In the genomic region with DNA sequence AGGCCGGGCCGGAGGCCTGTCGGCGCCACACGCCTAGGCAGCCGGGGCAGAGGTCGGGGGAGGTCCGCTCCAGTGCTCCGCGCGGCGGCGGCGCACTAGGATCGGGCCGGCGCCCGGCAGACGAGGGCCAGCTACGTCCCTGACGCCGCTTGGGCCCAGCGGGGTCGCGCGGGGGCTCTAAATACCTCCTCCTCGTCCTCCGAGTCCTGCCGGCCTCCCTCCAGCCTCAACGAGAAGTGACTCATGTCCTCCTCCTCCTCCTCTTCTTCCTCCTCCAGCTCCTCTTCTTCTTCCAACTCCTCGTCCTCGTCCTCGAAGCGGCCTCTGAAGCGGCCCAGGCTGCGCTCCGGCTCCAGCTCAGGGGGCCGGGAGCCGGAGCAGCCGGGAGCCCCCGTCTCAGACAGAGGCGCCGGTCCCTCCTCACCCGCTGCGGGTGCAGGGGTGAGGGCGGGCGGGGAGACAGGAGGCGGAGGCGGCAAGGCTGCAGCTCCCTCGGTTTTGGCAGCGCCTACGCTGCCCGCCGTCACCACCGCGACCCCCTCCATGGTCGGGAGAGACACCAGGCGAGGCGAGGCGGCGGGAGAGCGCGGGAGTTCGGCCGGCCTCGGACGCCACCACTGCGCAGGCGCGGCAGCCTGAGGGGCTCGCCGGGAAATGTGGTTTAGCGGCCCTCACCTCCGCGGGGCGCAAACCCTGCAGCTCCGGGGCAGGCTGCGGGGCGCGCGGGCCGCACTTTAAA, we compare ENCODE assay signal across 1 cellular context.
TF ChIP-seq lines count a peak whose summit lies in the region.

A gene with protein sequence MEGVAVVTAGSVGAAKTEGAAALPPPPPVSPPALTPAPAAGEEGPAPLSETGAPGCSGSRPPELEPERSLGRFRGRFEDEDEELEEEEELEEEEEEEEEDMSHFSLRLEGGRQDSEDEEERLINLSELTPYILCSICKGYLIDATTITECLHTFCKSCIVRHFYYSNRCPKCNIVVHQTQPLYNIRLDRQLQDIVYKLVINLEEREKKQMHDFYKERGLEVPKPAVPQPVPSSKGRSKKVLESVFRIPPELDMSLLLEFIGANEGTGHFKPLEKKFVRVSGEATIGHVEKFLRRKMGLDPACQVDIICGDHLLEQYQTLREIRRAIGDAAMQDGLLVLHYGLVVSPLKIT (minus strand): TSS at position 619 of the 739 bp plus-strand sequence. CDS start 74 bp downstream, at position 545.

TF ChIP-seq in A549, 52 proteins besides CTCF, POLR2A, EP300 and RAD21 (continued from another document):
- TF ChIP-seq, protein P1, sequence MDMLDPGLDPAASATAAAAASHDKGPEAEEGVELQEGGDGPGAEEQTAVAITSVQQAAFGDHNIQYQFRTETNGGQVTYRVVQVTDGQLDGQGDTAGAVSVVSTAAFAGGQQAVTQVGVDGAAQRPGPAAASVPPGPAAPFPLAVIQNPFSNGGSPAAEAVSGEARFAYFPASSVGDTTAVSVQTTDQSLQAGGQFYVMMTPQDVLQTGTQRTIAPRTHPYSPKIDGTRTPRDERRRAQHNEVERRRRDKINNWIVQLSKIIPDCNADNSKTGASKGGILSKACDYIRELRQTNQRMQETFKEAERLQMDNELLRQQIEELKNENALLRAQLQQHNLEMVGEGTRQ (IDR thresholded peaks at IDR 0.05): no peak
- no peak for TF ChIP-seq JUNB (IDR thresholded peaks at IDR 0.05)
- TF ChIP-seq ZC3H11A (IDR thresholded peaks at IDR 0.05): no peak
- TF ChIP-seq, protein P2, sequence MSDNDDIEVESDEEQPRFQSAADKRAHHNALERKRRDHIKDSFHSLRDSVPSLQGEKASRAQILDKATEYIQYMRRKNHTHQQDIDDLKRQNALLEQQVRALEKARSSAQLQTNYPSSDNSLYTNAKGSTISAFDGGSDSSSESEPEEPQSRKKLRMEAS (IDR thresholded peaks at IDR 0.05): peak; percentile 82
- TF ChIP-seq POLR2AphosphoS2 (conservative IDR thresholded peaks at IDR 0.05; ENCODE audit: low read length): no peak
- TF ChIP-seq RARB (CRISPR knock-in tag; IDR thresholded peaks at IDR 0.05): no peak
- TF ChIP-seq NFE2L2 (conservative IDR thresholded peaks at IDR 0.05; ENCODE audit: low read length): no peak
- TF ChIP-seq CBX8 (IDR thresholded peaks at IDR 0.05): no peak
- no peak for TF ChIP-seq MAZ (IDR thresholded peaks at IDR 0.05; ENCODE audit: borderline replicate concordance, low read depth, low read length)
- TF ChIP-seq EHF (CRISPR knock-in tag; IDR thresholded peaks at IDR 0.05): no peak
- TF ChIP-seq FOSB (CRISPR knock-in tag; IDR thresholded peaks at IDR 0.05): no peak
- peak; percentile 35; the same call in 1 of the 2 replicates for TF ChIP-seq HOXB5 (CRISPR knock-in tag; IDR thresholded peaks at IDR 0.05)
- TF ChIP-seq, protein P3, sequence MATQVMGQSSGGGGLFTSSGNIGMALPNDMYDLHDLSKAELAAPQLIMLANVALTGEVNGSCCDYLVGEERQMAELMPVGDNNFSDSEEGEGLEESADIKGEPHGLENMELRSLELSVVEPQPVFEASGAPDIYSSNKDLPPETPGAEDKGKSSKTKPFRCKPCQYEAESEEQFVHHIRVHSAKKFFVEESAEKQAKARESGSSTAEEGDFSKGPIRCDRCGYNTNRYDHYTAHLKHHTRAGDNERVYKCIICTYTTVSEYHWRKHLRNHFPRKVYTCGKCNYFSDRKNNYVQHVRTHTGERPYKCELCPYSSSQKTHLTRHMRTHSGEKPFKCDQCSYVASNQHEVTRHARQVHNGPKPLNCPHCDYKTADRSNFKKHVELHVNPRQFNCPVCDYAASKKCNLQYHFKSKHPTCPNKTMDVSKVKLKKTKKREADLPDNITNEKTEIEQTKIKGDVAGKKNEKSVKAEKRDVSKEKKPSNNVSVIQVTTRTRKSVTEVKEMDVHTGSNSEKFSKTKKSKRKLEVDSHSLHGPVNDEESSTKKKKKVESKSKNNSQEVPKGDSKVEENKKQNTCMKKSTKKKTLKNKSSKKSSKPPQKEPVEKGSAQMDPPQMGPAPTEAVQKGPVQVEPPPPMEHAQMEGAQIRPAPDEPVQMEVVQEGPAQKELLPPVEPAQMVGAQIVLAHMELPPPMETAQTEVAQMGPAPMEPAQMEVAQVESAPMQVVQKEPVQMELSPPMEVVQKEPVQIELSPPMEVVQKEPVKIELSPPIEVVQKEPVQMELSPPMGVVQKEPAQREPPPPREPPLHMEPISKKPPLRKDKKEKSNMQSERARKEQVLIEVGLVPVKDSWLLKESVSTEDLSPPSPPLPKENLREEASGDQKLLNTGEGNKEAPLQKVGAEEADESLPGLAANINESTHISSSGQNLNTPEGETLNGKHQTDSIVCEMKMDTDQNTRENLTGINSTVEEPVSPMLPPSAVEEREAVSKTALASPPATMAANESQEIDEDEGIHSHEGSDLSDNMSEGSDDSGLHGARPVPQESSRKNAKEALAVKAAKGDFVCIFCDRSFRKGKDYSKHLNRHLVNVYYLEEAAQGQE (IDR thresholded peaks at IDR 0.05): no peak
- no peak for TF ChIP-seq TFCP2L1 (CRISPR knock-in tag; IDR thresholded peaks at IDR 0.05)
- TF ChIP-seq NR3C1 (IDR thresholded peaks at IDR 0.05): no peak
- no peak for TF ChIP-seq RFX5 (IDR thresholded peaks at IDR 0.05)
- peak; percentile 55 to 58; a peak in 3 of 5 replicates for TF ChIP-seq JUN (IDR thresholded peaks at IDR 0.05)
- no peak for TF ChIP-seq SREBF2 (IDR thresholded peaks at IDR 0.05)
TF ChIP-seq in A549: peak in this region for 8.
